ENCODE assay signal across 21 cellular contexts in genomic region chrX:148672526-148672925, GRCh38.
DNase-seq lines count a peak whose midpoint lies in the region; ATAC-seq, FAIRE-seq and TF ChIP-seq lines count a peak whose summit lies in the region.
"Had no signal": no experiment of that assay in that cellular context is flagged by ENCODE, and none has a peak within 500 bp of the region (broad histone marks: within the 10 kb centered on the region; RNA-seq: fewer than 3 reads in every experiment).

No MANE protein-coding gene starts in this region.

- no peaks in the 10 kb centered on the region for H3K9me3 ChIP-seq in GM23248 (ENCODE audit: low read depth)
- H3K9me3 ChIP-seq in endothelial cell of umbilical vein (replicated peaks; ENCODE audit: control insufficient read depth, insufficient read depth, low read length) = no peaks in the 10 kb centered on the region
- H3K9me3 ChIP-seq in upper lobe of right lung = no peaks in the 10 kb centered on the region
- H3K9me3 ChIP-seq in neuronal stem cell (replicated peaks in 1 of 2; ENCODE audit: control insufficient read depth in 2 of 2, insufficient read depth in 1 of 2, low read depth in 1 of 2, low read length in 2 of 2) = peaks cover 0 to 2% of the 10 kb centered on the region in 2 donors

- no peak overlapping the region for H3K4me3 Mint-ChIP-seq in activated CD8-positive, alpha-beta T cell treated with anti-CD3 and anti-CD28 coated beads for 36 hours
- H3K4me3 Mint-ChIP-seq: CD8-positive, alpha-beta T cell; GM23338; HFFc6 had no signal

- H2AFZ ChIP-seq in GM23248 = no peak overlapping the region
- no peak overlapping the region for H2AFZ ChIP-seq in endothelial cell of umbilical vein (ENCODE audit: low read depth, low read length)
- H2AFZ ChIP-seq in neuronal stem cell (ENCODE audit: low read length) = no peak overlapping the region
- H2AFZ ChIP-seq: GM23338 had no signal

- in situ Hi-C loops in GM23248 (cut with MboI) = no loop called here

- no peak overlapping the region for H3K27ac ChIP-seq in GM23248
- no peak overlapping the region for H3K27ac ChIP-seq in endothelial cell of umbilical vein (ENCODE audit: insufficient read depth, low read depth, low read length)
- H3K27ac ChIP-seq in upper lobe of right lung = no peak overlapping the region
- no peak overlapping the region for H3K27ac ChIP-seq in neuronal stem cell (replicated peaks; ENCODE audit: low read length)
- H3K27ac ChIP-seq: BLaER1 had no signal

- H3K14ac ChIP-seq in neuronal stem cell (ENCODE audit: low read length) = no peak overlapping the region

- H3K18ac ChIP-seq in neuronal stem cell (ENCODE audit: low read length) = no peak overlapping the region

- H3K4me1 Mint-ChIP-seq in activated CD8-positive, alpha-beta T cell treated with anti-CD3 and anti-CD28 coated beads for 36 hours (ENCODE audit: low read depth) = no peaks in the 10 kb centered on the region
- H3K4me1 Mint-ChIP-seq: GM23338 had no signal

- no peak overlapping the region for H2BK5ac ChIP-seq in neuronal stem cell (ENCODE audit: low read length)

- no peak overlapping the region for H3K4ac ChIP-seq in neuronal stem cell (ENCODE audit: low read length)

- H2BK12ac ChIP-seq in neuronal stem cell (ENCODE audit: low read length) = no peak overlapping the region

- no peaks in the 10 kb centered on the region for H3K79me2 ChIP-seq in GM23248 (ENCODE audit: insufficient read depth)
- H3K79me2 ChIP-seq in endothelial cell of umbilical vein (ENCODE audit: control insufficient read depth, insufficient read depth, low read length) = no peaks in the 10 kb centered on the region

- TF ChIP-seq CTCF in endothelial cell of umbilical vein (IDR thresholded peaks at IDR 0.05; ENCODE audit: extremely low read depth in 1 of 2, insufficient read depth in 1 of 2, low read depth in 1 of 2, low read length in 2 of 2) (no peak), fibroblast of the aortic adventitia (IDR thresholded peaks at IDR 0.05; ENCODE audit: insufficient read depth, low read length) (no peak), upper lobe of right lung (IDR thresholded peaks at IDR 0.05) (no peak)
- TF ChIP-seq CTCF in activated CD8-positive, alpha-beta T cell treated with anti-CD3 and anti-CD28 coated beads for 36 hours (IDR thresholded peaks at IDR 0.05) = no peak

- H3F3A ChIP-seq in GM23248 (ENCODE audit: insufficient read depth) = no peaks in the 10 kb centered on the region

- H3K27me3 ChIP-seq in GM23248 (replicated peaks; ENCODE audit: insufficient read depth) (no peaks in the 10 kb centered on the region), endothelial cell of umbilical vein (ENCODE audit: control insufficient read depth in 2 of 2, insufficient read depth in 2 of 2, low read length in 2 of 2) (no peaks in the 10 kb centered on the region), upper lobe of right lung (no peaks in the 10 kb centered on the region), neuronal stem cell (ENCODE audit: control insufficient read depth in 3 of 3, insufficient read depth in 3 of 3, low read depth in 1 of 3, low read length in 3 of 3) (no peaks in the 10 kb centered on the region)
- H3K27me3 ChIP-seq: BLaER1 had no signal

- no peak overlapping the region for H2BK15ac ChIP-seq in neuronal stem cell (ENCODE audit: low read length)

- ATAC-seq in upper lobe of right lung = no peak
- ATAC-seq in activated CD8-positive, alpha-beta T cell treated with anti-CD3 and anti-CD28 coated beads for 36 hours = no peak
- ATAC-seq: CD8-positive, alpha-beta T cell; GM23338; HCT116; K562 had no signal

- dilution Hi-C loops in endothelial cell of umbilical vein (cut with MboI; ENCODE audit: extremely low pct_ligation_motif_present, low sequenced_read_pairs) = no loop called here

- H3K4me2 ChIP-seq in GM23248 (ENCODE audit: unreplicated experiment) (no peak overlapping the region), endothelial cell of umbilical vein (ENCODE audit: insufficient read depth, low read length) (no peak overlapping the region), neuronal stem cell (ENCODE audit: insufficient read depth, low read length, poor library complexity, severe bottlenecking) (no peak overlapping the region)
- H3K4me2 ChIP-seq: BLaER1, GM23338 had no signal

- H3K4me3 ChIP-seq in GM23248 (no peak overlapping the region), endothelial cell of umbilical vein (replicated peaks in 1 of 3; ENCODE audit: insufficient read depth in 1 of 3, low read depth in 1 of 3, low read length in 3 of 3) (no peak overlapping the region), fibroblast of the aortic adventitia (ENCODE audit: low read depth, low read length) (no peak overlapping the region), upper lobe of right lung (no peak overlapping the region), neuronal stem cell (ENCODE audit: low read length in 2 of 2) (no peak overlapping the region)
- H3K4me3 ChIP-seq: BLaER1, GM23338, K562 had no signal

- intact Hi-C loops in endothelial cell of umbilical vein (cut with micrococcal nuclease) = no loop called here
- intact Hi-C loops in upper lobe of right lung (cut with DNase I) = no loop called here
- intact Hi-C loops in activated CD8-positive, alpha-beta T cell treated with anti-CD3 and anti-CD28 coated beads for 36 hours (cut with micrococcal nuclease) = no loop called here

- no peak overlapping the region for H3K23ac ChIP-seq in neuronal stem cell (ENCODE audit: low read depth, low read length, poor library complexity)

- POLR2A ChIA-PET in endothelial cell of umbilical vein (lab: Charles Lee) = no interaction called here
- POLR2A ChIA-PET in activated CD8-positive, alpha-beta T cell treated with anti-CD3 and anti-CD28 coated beads for 36 hours (lab: Charles Lee) = no interaction called here

- no peaks in the 10 kb centered on the region for H3K9me2 ChIP-seq in GM23248 (ENCODE audit: insufficient read depth)

- peaks cover 13% of the 10 kb centered on the region for H3K9me3 Mint-ChIP-seq in activated CD8-positive, alpha-beta T cell treated with anti-CD3 and anti-CD28 coated beads for 36 hours

- no peak overlapping the region for H4K91ac ChIP-seq in neuronal stem cell (ENCODE audit: low read depth, low read length, poor library complexity)

- H4K8ac ChIP-seq in neuronal stem cell (ENCODE audit: low read depth, low read length) = no peak overlapping the region

- H2AK5ac ChIP-seq in neuronal stem cell (ENCODE audit: low read depth, low read length) = no peak overlapping the region

- no peaks in the 10 kb centered on the region for H3K79me1 ChIP-seq in neuronal stem cell (ENCODE audit: low read depth, low read length)

- H3K36me3 Mint-ChIP-seq in activated CD8-positive, alpha-beta T cell treated with anti-CD3 and anti-CD28 coated beads for 36 hours (ENCODE audit: low read depth) = no peaks in the 10 kb centered on the region

- H4K20me1 ChIP-seq in GM23248 (ENCODE audit: insufficient read depth) (no peaks in the 10 kb centered on the region), endothelial cell of umbilical vein (replicated peaks; ENCODE audit: control insufficient read depth, extremely low read depth, insufficient read depth, low read length) (no peaks in the 10 kb centered on the region)

- no TSS peak for BruUV-seq in endothelial cell of umbilical vein (replicated peaks; lab: Mats Ljungman, UMichigan)

- peak; percentile 9 for DNase-seq in AG20443 (ENCODE audit: low spot score)
- peak; percentile 31 for DNase-seq in GM23248
- no peak for DNase-seq in endothelial cell of umbilical vein (ENCODE audit: low read depth, low spot score)
- peak; percentile 19 for DNase-seq in fibroblast of the aortic adventitia (ENCODE audit: low read depth)
- DNase-seq in upper lobe of right lung = no peak
- DNase-seq in activated CD8-positive, alpha-beta T cell treated with anti-CD3 and anti-CD28 coated beads for 36 hours = no peak
- DNase-seq in neuronal stem cell (ENCODE audit: low spot score) = no peak
- DNase-seq: ACHN; Calu3; CD8-positive, alpha-beta T cell; DMS79 treated with DMSO at 0.1 percent for 48 hours; EL; HFFc6; IMR-90 had no signal

- H3K9me1 ChIP-seq in endothelial cell of umbilical vein (replicated peaks; ENCODE audit: control insufficient read depth, extremely low read depth, insufficient read depth, low read length) = no peaks in the 10 kb centered on the region

- no peaks in the 10 kb centered on the region for H3K27me3 Mint-ChIP-seq in activated CD8-positive, alpha-beta T cell treated with anti-CD3 and anti-CD28 coated beads for 36 hours

- TF ChIP-seq POLR2A in endothelial cell of umbilical vein (IDR thresholded peaks at IDR 0.05; ENCODE audit: low read depth, low read length) = no peak

- no peak overlapping the region for H3K27ac Mint-ChIP-seq in activated CD8-positive, alpha-beta T cell treated with anti-CD3 and anti-CD28 coated beads for 36 hours
- H3K27ac Mint-ChIP-seq: CD8-positive, alpha-beta T cell; GM23338; HFFc6 had no signal

- 2 to 4% methylated on average over 2 of the region's 2 CpGs for WGBS in GM23248 (ENCODE audit: low coverage in 1 of 2, low lambda C conversion rate in 2 of 2, missing lambda C conversion rate in 2 of 2), 2 experiments
- no CpG with 5 or more reads among the region's 2 CpGs for WGBS in neuronal stem cell (ENCODE audit: extremely low coverage in 2 of 2, insufficient read length in 2 of 2, insufficient replicate concordance in 1 of 2), 2 donors

- CTCF ChIA-PET in endothelial cell of umbilical vein (lab: Charles Lee) = no interaction called here
- CTCF ChIA-PET in activated CD8-positive, alpha-beta T cell treated with anti-CD3 and anti-CD28 coated beads for 36 hours (lab: Charles Lee) = no interaction called here

- H3K4me1 ChIP-seq in GM23248 (ENCODE audit: insufficient read depth) (no peaks in the 10 kb centered on the region), endothelial cell of umbilical vein (ENCODE audit: control insufficient read depth, extremely low read depth, insufficient read depth, low read length) (no peaks in the 10 kb centered on the region), upper lobe of right lung (no peaks in the 10 kb centered on the region), neuronal stem cell (ENCODE audit: control insufficient read depth in 2 of 2, insufficient read depth in 1 of 2, low read depth in 1 of 2, low read length in 2 of 2) (no peaks in the 10 kb centered on the region)
- H3K4me1 ChIP-seq: BLaER1 had no signal

- H3K9ac ChIP-seq in GM23248 (no peak overlapping the region), endothelial cell of umbilical vein (replicated peaks; ENCODE audit: extremely low read depth, insufficient read depth, low read length) (no peak overlapping the region), neuronal stem cell (ENCODE audit: low read depth, low read length, poor library complexity) (no peak overlapping the region)
- H3K9ac ChIP-seq: BLaER1 had no signal

- H3K36me3 ChIP-seq in GM23248 (ENCODE audit: low read depth) (no peaks in the 10 kb centered on the region), endothelial cell of umbilical vein (ENCODE audit: control insufficient read depth in 2 of 2, extremely low read depth in 1 of 2, insufficient read depth in 2 of 2, low read length in 2 of 2) (no peaks in the 10 kb centered on the region), upper lobe of right lung (no peaks in the 10 kb centered on the region), neuronal stem cell (replicated peaks in 1 of 2; ENCODE audit: control insufficient read depth in 2 of 2, insufficient read depth in 2 of 2, low read length in 2 of 2) (no peaks in the 10 kb centered on the region)

- FAIRE-seq in endothelial cell of umbilical vein (lab: Jason Lieb, UNC) = peak; percentile 40
- FAIRE-seq: GM12891, H54, HTR-8/SVneo, K562 had no signal

- H2BK120ac ChIP-seq in neuronal stem cell (ENCODE audit: low read depth, low read length) = no peak overlapping the region

Comparison
In these comparisons a context has a peak if more than half of its experiments do, and no peak if none do; other contexts are left out.
1. DNase-seq: peak in AG20443 (single experiment), GM23248 (single experiment) and fibroblast of the aortic adventitia (single experiment); none in endothelial cell of umbilical vein (single experiment), upper lobe of right lung (single experiment), activated CD8-positive, alpha-beta T cell treated with anti-CD3 and anti-CD28 coated beads for 36 hours (single experiment) and neuronal stem cell (single experiment).